Comparison of ENCODE assay signal across 8 cellular contexts in genomic region chr3:30659270-30660127, GRCh38. TPM values are rescaled to one million over a fixed set of nuclear protein-coding genes. Genes with fewer than 3 reads are reported as not detected.
A peak's percentile ranks its signal among the peaks of the same experiment; 100 is the strongest.
DNase-seq lines count a peak whose midpoint lies in the region; ATAC-seq and TF ChIP-seq lines count a peak whose summit lies in the region.

No MANE protein-coding gene starts in this region.

- H3K36me3 ChIP-seq in breast epithelium, result no peaks in the 10 kb centered on the region
- H3K36me3 ChIP-seq in lower lobe of right lung, result peaks cover 68% of the 10 kb centered on the region
- peaks cover under 1 to 10% of the 10 kb centered on the region in 2 donors for H3K36me3 ChIP-seq in aorta (ENCODE audit: control insufficient read depth in 1 of 2, insufficient read depth in 2 of 2, low read length in 1 of 2)

- ATAC-seq in lower lobe of right lung (peak; percentile 43 to 44), aorta (ENCODE audit: low FRiP score) (peak; percentile 53), HG03354 (IDR thresholded peaks at IDR 0.05; ENCODE audit: poor library complexity, severe bottlenecking, unreplicated experiment) (no peak)

- H3K27me3 ChIP-seq in AG04450 (ENCODE audit: control insufficient read depth, insufficient read depth, low read length) (no peaks in the 10 kb centered on the region), breast epithelium (no peaks in the 10 kb centered on the region), lower lobe of right lung (ENCODE audit: low read depth) (no peaks in the 10 kb centered on the region), aorta (ENCODE audit: control insufficient read depth in 1 of 2, insufficient read depth in 2 of 2, low read length in 1 of 2) (no peaks in the 10 kb centered on the region)

- H3K27ac ChIP-seq in AG04450 (ENCODE audit: low read depth, low read length), result peak overlapping the region; percentile 95
- H3K27ac ChIP-seq in breast epithelium, result peak overlapping the region; percentile 73 to 76
- peak overlapping the region; percentile 63 for H3K27ac ChIP-seq in lower lobe of right lung
- H3K27ac ChIP-seq in aorta (ENCODE audit: low read depth in 1 of 2, low read length in 2 of 2), result peak overlapping the region; percentile 39 to 92

- DNase-seq in AG04450 (ENCODE audit: low read depth, low spot score), result peak; percentile 88
- DNase-seq in breast epithelium (ENCODE audit: low spot score in 2 of 2), result no peak
- DNase-seq in lower lobe of right lung, result no peak
- DNase-seq in aorta, result no peak
- no peak for DNase-seq in NCI-H1417 treated with DMSO at 0.1 percent for 48 hours (lab: John Stamatoyannopoulos, UW)
- DNase-seq in SIG-M5 (lab: John Stamatoyannopoulos, UW), result no peak

- POLR2A ChIA-PET in AG04450 (lab: Yijun Ruan, JAX), result interaction anchor here (0.6 to 2.1 kb wide), 7 partner anchors 9 to 62 kb away, joined by 3 to 13 read pairs (median 6); partner anchors contain the start of gene TGFBR2

- 50 to 56% methylated on average over 7 of the region's 7 CpGs for WGBS in aorta, 2 donors

- TF ChIP-seq RAD21 in Ishikawa (IDR thresholded peaks at IDR 0.05; ENCODE audit: low read depth), result no peak; the same call in 1 of the 2 replicates

- peak; percentile 38 for TF ChIP-seq EP300 in Ishikawa (IDR thresholded peaks at IDR 0.05; ENCODE audit: borderline replicate concordance)

- H3K4me3 ChIP-seq in AG04450 (ENCODE audit: low read depth, low read length), result no peak overlapping the region
- H3K4me3 ChIP-seq in breast epithelium, result no peak overlapping the region
- no peak overlapping the region for H3K4me3 ChIP-seq in lower lobe of right lung
- no peak overlapping the region for H3K4me3 ChIP-seq in aorta (ENCODE audit: low read length in 2 of 2)

- CTCF ChIA-PET in AG04450 (lab: Charles Lee), result interaction anchor here (0.6 to 2.1 kb wide), 4 partner anchors 9 to 47 kb away, joined by 3 to 6 read pairs (median 4); no protein-coding TSS in a partner anchor

- no peaks in the 10 kb centered on the region for H3K9me3 ChIP-seq in AG04450 (ENCODE audit: control insufficient read depth, insufficient read depth, low read length)
- H3K9me3 ChIP-seq in breast epithelium, result no peaks in the 10 kb centered on the region
- H3K9me3 ChIP-seq in lower lobe of right lung, result no peaks in the 10 kb centered on the region
- no peaks in the 10 kb centered on the region for H3K9me3 ChIP-seq in aorta (ENCODE audit: control insufficient read depth, low read length)

- H3K4me1 ChIP-seq in breast epithelium, result peaks cover 12 to 14% of the 10 kb centered on the region in 2 donors
- H3K4me1 ChIP-seq in lower lobe of right lung, result peaks cover 90% of the 10 kb centered on the region
- H3K4me1 ChIP-seq in aorta (ENCODE audit: control insufficient read depth in 1 of 2, insufficient read depth in 2 of 2, low read length in 2 of 2), result peaks cover 17 to 21% of the 10 kb centered on the region in 2 donors

- TF ChIP-seq CTCF in AG04450 (IDR thresholded peaks at IDR 0.05; ENCODE audit: low read depth, low read length) (no peak), breast epithelium (IDR thresholded peaks at IDR 0.05) (no peak), lower lobe of right lung (IDR thresholded peaks at IDR 0.05) (no peak)

- no peak for TF ChIP-seq POLR2A in breast epithelium (IDR thresholded peaks at IDR 0.05)

- intact Hi-C loops in breast epithelium (cut with DNase I; ENCODE audit: low total_unique reads), result no loop called here
- intact Hi-C loops in lower lobe of right lung (cut with DNase I), result no loop called here
- intact Hi-C loops in aorta (cut with DNase I), result loop anchor here in 1 of 2 donors (5.0 kb wide), 1 partner anchor 52 kb away; the partner anchor contains the start of gene TGFBR2

TF ChIP-seq in Ishikawa, 13 proteins besides CTCF, POLR2A, EP300 and RAD21:
- TF ChIP-seq TAF1 (IDR thresholded peaks at IDR 0.05; ENCODE audit: low read depth) (no peak), FOXM1 (IDR thresholded peaks at IDR 0.05; ENCODE audit: borderline replicate concordance, low read depth) (no peak), CREB1 (IDR thresholded peaks at IDR 0.05; ENCODE audit: low read depth) (no peak), TCF12 (IDR thresholded peaks at IDR 0.05; ENCODE audit: low read depth) (peak; percentile 39), REST (IDR thresholded peaks at IDR 0.05; ENCODE audit: low read depth) (no peak), TEAD4 (IDR thresholded peaks at IDR 0.05) (peak; percentile 42)
TF ChIP-seq in Ishikawa: peak in this region for 2.

RNA-seq across cellular contexts. Expression of gene TGFBR2, which starts 53.1 kb away (rescaled TPM):
- polyA plus RNA-seq in AG04450 (2011; rRNA removed) (155 and 158 TPM in 2 replicates), aorta (100 to 1,000 TPM in 1 of 2 donors, 10 to 100 TPM in 1; 57.3 to 153 TPM)
- polyA minus RNA-seq in AG04450 (2011; rRNA and poly(A)+ RNA removed), result 158 and 168 TPM in 2 replicates
- total RNA-seq in breast epithelium (100 to 1,000 TPM; 205 to 281 (median 243) TPM), lower lobe of right lung (289 TPM), aorta (100 to 1,000 TPM; 279 to 303 TPM)
